Comparison of ENCODE assay signal across 16 cellular contexts in the genomic region with DNA sequence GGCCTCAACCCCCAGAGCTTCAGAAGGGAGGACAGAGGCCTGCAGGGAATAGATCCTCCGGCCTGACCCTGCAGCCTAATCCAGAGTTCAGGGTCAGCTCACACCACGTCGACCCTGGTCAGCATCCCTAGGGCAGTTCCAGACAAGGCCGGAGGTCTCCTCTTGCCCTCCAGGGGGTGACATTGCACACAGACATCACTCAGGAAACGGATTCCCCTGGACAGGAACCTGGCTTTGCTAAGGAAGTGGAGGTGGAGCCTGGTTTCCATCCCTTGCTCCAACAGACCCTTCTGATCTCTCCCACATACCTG. TPM values are rescaled to one million over a fixed set of nuclear protein-coding genes. Genes with fewer than 3 reads are reported as not detected.
A peak's percentile ranks its signal among the peaks of the same experiment; 100 is the strongest.
DNase-seq lines count a peak whose midpoint lies in the region; ATAC-seq and TF ChIP-seq lines count a peak whose summit lies in the region.
"Had no signal": no experiment of that assay in that cellular context is flagged by ENCODE, and none has a peak within 500 bp of the region (broad histone marks: within the 10 kb centered on the region; RNA-seq: fewer than 3 reads in every experiment).

No MANE protein-coding gene starts in this region.

- no peaks in the 10 kb centered on the region for H3K9me3 ChIP-seq in BE2C
- H3K9me3 ChIP-seq: prostate gland, SK-N-SH had no signal

- H3K27me3 ChIP-seq in BE2C: peaks cover 44% of the 10 kb centered on the region

- H3K4me3 Mint-ChIP-seq in stimulated activated naive B cell treated with anti-CD40 and anti-IgM and Interleukin-4, amounts not matched to agents 10 μg/mL and 1 μg/mL and 100 μg/mL, for 72 hours: no peak overlapping the region
- H3K4me3 Mint-ChIP-seq: neural crest cell had no signal

- peaks cover 56 to 72% of the 10 kb centered on the region in 2 donors for H3K27me3 Mint-ChIP-seq in stimulated activated naive B cell treated with anti-CD40 and anti-IgM and Interleukin-4, amounts not matched to agents 10 μg/mL and 1 μg/mL and 100 μg/mL, for 72 hours

- no peak for ATAC-seq in stimulated activated naive B cell treated with anti-CD40 and anti-IgM and Interleukin-4, amounts not matched to agents 10 μg/mL and 1 μg/mL and 100 μg/mL, for 72 hours (replicated peaks)
- no peak for ATAC-seq in GM18868 (IDR thresholded peaks at IDR 0.05; ENCODE audit: unreplicated experiment)

- no peak overlapping the region for H3K27ac ChIP-seq in coronary artery
- H3K27ac ChIP-seq: prostate gland had no signal

- TF ChIP-seq CTCF in BE2C (IDR thresholded peaks at IDR 0.05; ENCODE audit: low read depth, low read length) (peak; percentile 25; the same call in 1 of the 2 replicates), coronary artery (IDR thresholded peaks at IDR 0.05) (no peak)

- peaks cover 4 to 8% of the 10 kb centered on the region in 2 donors for H3K4me1 Mint-ChIP-seq in stimulated activated naive B cell treated with anti-CD40 and anti-IgM and Interleukin-4, amounts not matched to agents 10 μg/mL and 1 μg/mL and 100 μg/mL, for 72 hours
- H3K4me1 Mint-ChIP-seq: neural crest cell had no signal

- H3K4me3 ChIP-seq in BE2C (ENCODE audit: low read depth, low read length): no peak overlapping the region
- H3K4me3 ChIP-seq in coronary artery: no peak overlapping the region
- H3K4me3 ChIP-seq: prostate gland had no signal

- H3K36me3 Mint-ChIP-seq in stimulated activated naive B cell treated with anti-CD40 and anti-IgM and Interleukin-4, amounts not matched to agents 10 μg/mL and 1 μg/mL and 100 μg/mL, for 72 hours: no peaks in the 10 kb centered on the region

- DNase-seq in BE2C (no peak), DMS153 treated with DMSO at 0.1 percent for 48 hours (lab: John Stamatoyannopoulos, UW; ENCODE audit: unreplicated experiment) (peak; percentile 56), NCI-H748 (lab: John Stamatoyannopoulos, UW; ENCODE audit: unreplicated experiment) (peak; percentile 70), coronary artery (ENCODE audit: low spot score) (peak; percentile 22), glomerular visceral epithelial cell (ENCODE audit: extremely low spot score) (no peak), GF-D8 (lab: John Stamatoyannopoulos, UW) (no peak)
- DNase-seq in stimulated activated naive B cell treated with anti-CD40 and anti-IgM and Interleukin-4, amounts not matched to agents 10 μg/mL and 1 μg/mL and 100 μg/mL, for 72 hours: no peak
- DNase-seq: hippocampal formation, kidney, NCI-H524 treated with DMSO at 0.1 percent for 48 hours, T-helper 9 cell had no signal

- H3K27ac Mint-ChIP-seq in stimulated activated naive B cell treated with anti-CD40 and anti-IgM and Interleukin-4, amounts not matched to agents 10 μg/mL and 1 μg/mL and 100 μg/mL, for 72 hours: no peak overlapping the region
- H3K27ac Mint-ChIP-seq: activated naive CD4-positive, alpha-beta T cell treated with anti-CD3 and anti-CD28 coated beads for 36 hours had no signal

- no peaks in the 10 kb centered on the region for H3K4me1 ChIP-seq in BE2C
- H3K4me1 ChIP-seq: prostate gland had no signal

- H3K9me3 Mint-ChIP-seq in stimulated activated naive B cell treated with anti-CD40 and anti-IgM and Interleukin-4, amounts not matched to agents 10 μg/mL and 1 μg/mL and 100 μg/mL, for 72 hours: no peaks in the 10 kb centered on the region
- H3K9me3 Mint-ChIP-seq: activated naive CD4-positive, alpha-beta T cell treated with anti-CD3 and anti-CD28 coated beads for 36 hours had no signal

- no peaks in the 10 kb centered on the region for H3K36me3 ChIP-seq in BE2C
- H3K36me3 ChIP-seq: prostate gland had no signal

RNA-seq across cellular contexts. Expression of a gene that starts 1.0 kb away (rescaled TPM):
- not detected for polyA plus RNA-seq in BE2C (2012; ENCODE audit: insufficient read depth, insufficient read length, low read depth)
- polyA plus RNA-seq: SK-N-SH had no signal

RNA-seq across cellular contexts. Expression of a gene that starts 19.4 kb away (rescaled TPM):
- not detected for polyA plus RNA-seq in BE2C (2012; ENCODE audit: insufficient read depth, insufficient read length, low read depth)
- polyA plus RNA-seq: SK-N-SH had no signal

RNA-seq across cellular contexts. Expression of a gene that starts 47.9 kb away (rescaled TPM):
- polyA plus RNA-seq in BE2C (2012; ENCODE audit: insufficient read depth, insufficient read length, low read depth): not detected
- polyA plus RNA-seq: SK-N-SH had no signal

Comparison
In these comparisons a context has a peak if more than half of its experiments do, and no peak if none do; other contexts are left out.
1. DNase-seq: peak in DMS153 treated with DMSO at 0.1 percent for 48 hours (single experiment), NCI-H748 (single experiment) and coronary artery (single experiment); none in BE2C (single experiment), glomerular visceral epithelial cell (single experiment), stimulated activated naive B cell treated with anti-CD40 and anti-IgM and Interleukin-4, amounts not matched to agents 10 μg/mL and 1 μg/mL and 100 μg/mL, for 72 hours (single experiment) and GF-D8 (single experiment).